ENCODE assay signal across 7 cellular contexts in genomic region chr16:81333356-81333755, GRCh38.
"Had no signal": no experiment of that assay in that cellular context is flagged by ENCODE, and none has a peak within 500 bp of the region (broad histone marks: within the 10 kb centered on the region; RNA-seq: fewer than 3 reads in every experiment).

No MANE protein-coding gene starts in this region.

- H3K4me3 ChIP-seq: GM23248 had no signal

- FAIRE-seq: HepG2 had no signal

- DNase-seq: GM23248, GOT3, H7, HCEC 1CT, HFFc6, KBM-7 had no signal

- ATAC-seq: HepG2 had no signal
